1 cellular context compared by ENCODE assay signal in the genomic region with DNA sequence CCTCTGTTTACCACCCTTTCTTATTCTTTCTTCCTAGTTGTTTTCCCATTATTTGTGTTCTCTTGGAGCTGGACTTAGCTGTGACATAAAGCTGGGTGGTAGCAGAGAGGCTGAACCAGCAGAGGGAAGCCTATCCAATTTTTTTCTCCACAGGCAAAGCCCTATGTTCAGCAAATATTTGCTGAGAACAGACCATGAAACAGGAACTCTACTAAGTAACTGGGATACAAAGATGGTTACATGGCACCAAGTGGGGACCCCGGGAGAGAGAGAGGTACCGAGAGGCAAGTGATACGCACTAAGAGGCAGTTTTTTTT.
TF ChIP-seq lines count a peak whose summit lies in the region.

No MANE protein-coding gene starts in this region.

TF ChIP-seq in K562, 482 proteins besides CTCF, POLR2A, EP300 and RAD21:
- TF ChIP-seq U2AF2 (optimal IDR thresholded peaks at IDR 0.05; ENCODE audit: low read depth, low read length): no peak
- TF ChIP-seq ZNF764 (CRISPR knock-in tag; IDR thresholded peaks at IDR 0.05; ENCODE audit: low read depth): peak; percentile 97
